20 cellular contexts compared by ENCODE assay signal in the genomic region with DNA sequence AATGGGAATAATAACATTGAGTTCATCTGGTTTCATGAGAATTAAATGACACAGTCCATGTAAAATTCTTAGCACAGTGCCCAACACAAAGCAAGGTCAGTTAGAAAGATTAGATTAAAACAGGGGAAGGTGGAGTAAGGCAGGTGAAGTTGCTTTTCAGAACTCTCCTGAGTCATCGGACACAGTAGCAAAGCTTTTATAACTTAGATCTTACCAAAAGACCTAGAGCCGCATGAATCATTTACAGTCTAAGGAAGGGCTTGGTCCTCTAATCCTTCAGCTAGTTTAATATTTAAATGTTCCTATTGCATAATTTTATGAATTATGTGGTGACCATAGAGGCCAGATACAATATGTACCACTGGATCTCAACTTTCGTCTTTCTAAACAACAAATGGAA.
"Had no signal": no experiment of that assay in that cellular context is flagged by ENCODE, and none has a peak within 500 bp of the region (broad histone marks: within the 10 kb centered on the region; RNA-seq: fewer than 3 reads in every experiment).

No MANE protein-coding gene starts in this region.

- H3K27me3 ChIP-seq: sigmoid colon had no signal

- H3K4me3 ChIP-seq: psoas muscle, sigmoid colon, SK-N-MC, thoracic aorta had no signal

- H3K4me3 Mint-ChIP-seq: activated naive CD4-positive, alpha-beta T cell treated with anti-CD3 and anti-CD28 coated beads for 36 hours; activated naive CD8-positive, alpha-beta T cell treated with anti-CD3 and anti-CD28 coated beads, Interleukin-2, amount 50 U/mL, for 24 hours; mesothelial cell of epicardium; neural crest cell; stimulated activated effector memory CD8-positive, alpha-beta T cell treated with anti-CD3 and anti-CD28 coated beads, Interleukin-12 subunit alpha, Interleukin-12 subunit beta, amount 100 ng/mL, for 72 hours; T-cell had no signal

- H3K9me3 ChIP-seq: psoas muscle, sigmoid colon, thoracic aorta had no signal

- H3K4me1 ChIP-seq: psoas muscle, sigmoid colon had no signal

- H3K27me3 Mint-ChIP-seq: activated naive CD8-positive, alpha-beta T cell treated with anti-CD3 and anti-CD28 coated beads, Interleukin-2, amount 50 U/mL, for 24 hours; T-cell had no signal

- H3K27ac Mint-ChIP-seq: activated naive CD4-positive, alpha-beta T cell treated with anti-CD3 and anti-CD28 coated beads for 36 hours; activated naive CD8-positive, alpha-beta T cell treated with anti-CD3 and anti-CD28 coated beads, Interleukin-2, amount 50 U/mL, for 24 hours; activated T-helper 2 cell treated with anti-CD3 and anti-CD28 coated beads, Interferon-gamma antibody, Interleukin-2, Interleukin-4, amounts not matched to agents 10 μg/mL and 5 μg/mL and 100 μg/mL, durations not matched to agents 14 hours and 24 hours and 36 hours; mesothelial cell of epicardium; stimulated activated effector memory CD8-positive, alpha-beta T cell treated with anti-CD3 and anti-CD28 coated beads, Interleukin-12 subunit alpha, Interleukin-12 subunit beta, amount 100 ng/mL, for 72 hours; T-cell had no signal

- FAIRE-seq: colon, endothelial cell of umbilical vein had no signal

- H3K9me3 Mint-ChIP-seq: mesothelial cell of epicardium, neural crest cell had no signal

- DNase-seq: activated CD4-positive, CD25-positive, alpha-beta regulatory T cell treated with anti-CD3 and anti-CD28 coated beads, Interleukin-2, amount 50 U/mL, for 72 hours; activated naive CD4-positive, alpha-beta T cell treated with anti-CD3 and anti-CD28 coated beads for 36 hours; activated naive CD8-positive, alpha-beta T cell treated with anti-CD3 and anti-CD28 coated beads, Interleukin-2, amount 50 U/mL, for 24 hours; activated T-cell treated with anti-CD3 and anti-CD28 coated beads, Interleukin-2, amount 50 U/mL, for 1 hour; caudate nucleus; effector CD4-positive, alpha-beta T cell; hypothalamus; kidney glomerular epithelial cell; psoas muscle; sigmoid colon; T-cell; T-helper 9 cell had no signal

- H3K4me1 Mint-ChIP-seq: activated naive CD8-positive, alpha-beta T cell treated with anti-CD3 and anti-CD28 coated beads, Interleukin-2, amount 50 U/mL, for 24 hours; mesothelial cell of epicardium; T-cell had no signal

- ATAC-seq: activated naive CD8-positive, alpha-beta T cell treated with anti-CD3 and anti-CD28 coated beads, Interleukin-2, amount 50 U/mL, for 24 hours; psoas muscle; stimulated activated effector memory CD8-positive, alpha-beta T cell treated with anti-CD3 and anti-CD28 coated beads, Interleukin-12 subunit alpha, Interleukin-12 subunit beta, amount 100 ng/mL, for 72 hours; T-cell had no signal

- H3K36me3 Mint-ChIP-seq: mesothelial cell of epicardium; stimulated activated effector memory CD8-positive, alpha-beta T cell treated with anti-CD3 and anti-CD28 coated beads, Interleukin-12 subunit alpha, Interleukin-12 subunit beta, amount 100 ng/mL, for 72 hours; T-cell had no signal

- H3K36me3 ChIP-seq: sigmoid colon, thoracic aorta had no signal

- H3K27ac ChIP-seq: psoas muscle, sigmoid colon, SK-N-MC, thoracic aorta had no signal
